In genomic region chr5:64800926-64801325, GRCh38 we compare ENCODE assay signal across 30 cellular contexts.
"Had no signal": no experiment of that assay in that cellular context is flagged by ENCODE, and none has a peak within 500 bp of the region (broad histone marks: within the 10 kb centered on the region; RNA-seq: fewer than 3 reads in every experiment).

No MANE protein-coding gene starts in this region.

- H3K4me3 ChIP-seq: lower lobe of right lung, pancreas, prostate gland, skin epidermis, stomach, testis, thyroid gland, transverse colon, upper lobe of left lung, vagina had no signal

- H3K4me1 ChIP-seq: lower lobe of right lung, pancreas, prostate gland, stomach, testis, thyroid gland, transverse colon, upper lobe of left lung, vagina had no signal

- H3K9me3 Mint-ChIP-seq: naive thymus-derived CD8-positive, alpha-beta T cell; nephron; neural crest cell; stimulated activated naive B cell treated with anti-CD40 and anti-IgM and Interleukin-4, amounts not matched to agents 10 μg/mL and 1 μg/mL and 100 μg/mL, for 72 hours had no signal

- H3K27ac ChIP-seq: lower lobe of right lung, pancreas, prostate gland, skin epidermis, stomach, testis, thyroid gland, transverse colon, upper lobe of left lung, vagina had no signal

- H3K27me3 ChIP-seq: pancreas, stomach, testis, thyroid gland, transverse colon, upper lobe of left lung, vagina had no signal

- H3K36me3 ChIP-seq: prostate gland, thyroid gland had no signal

- ATAC-seq: left cardiac atrium; left lobe of liver; lower lobe of right lung; naive thymus-derived CD8-positive, alpha-beta T cell; pancreas; right cardiac atrium; sciatic nerve; stimulated activated naive B cell treated with anti-CD40 and anti-IgM and Interleukin-4, amounts not matched to agents 10 μg/mL and 1 μg/mL and 100 μg/mL, for 72 hours; stimulated activated naive CD8-positive, alpha-beta T cell treated with anti-CD3 and anti-CD28 coated beads, Interleukin-15, Interleukin-2, amounts not matched to agents 100 U/mL and 50 U/mL, for 24 hours had no signal

- H3K9me3 ChIP-seq: lower lobe of right lung, pancreas, prostate gland, stomach, testis, thyroid gland, transverse colon, upper lobe of left lung, vagina had no signal

- H3K27ac Mint-ChIP-seq: naive thymus-derived CD8-positive, alpha-beta T cell; nephron; stimulated activated naive B cell treated with anti-CD40 and anti-IgM and Interleukin-4, amounts not matched to agents 10 μg/mL and 1 μg/mL and 100 μg/mL, for 72 hours had no signal

- H3K4me1 Mint-ChIP-seq: nephron, neural crest cell had no signal

- H3K4me3 Mint-ChIP-seq: naive thymus-derived CD8-positive, alpha-beta T cell; nephron; neural crest cell; stimulated activated naive B cell treated with anti-CD40 and anti-IgM and Interleukin-4, amounts not matched to agents 10 μg/mL and 1 μg/mL and 100 μg/mL, for 72 hours had no signal

- DNase-seq: islet precursor cell; kidney glomerular epithelial cell; left cardiac atrium; lower lobe of right lung; mammary epithelial cell; mesenchymal stem cell; naive thymus-derived CD8-positive, alpha-beta T cell; nucleus accumbens; pancreas; posterior cingulate gyrus; retina; right cardiac atrium; stimulated activated CD4-positive, alpha-beta T cell treated with anti-CD3 and anti-CD28 coated beads, Interleukin-12 subunit alpha, Interleukin-12 subunit beta, amount 100 ng/mL, for 4 hours; stimulated activated CD4-positive, alpha-beta T cell treated with anti-CD3 and anti-CD28 coated beads, Interleukin-15, amount 100 ng/mL, for 24 hours; stimulated activated CD4-positive, alpha-beta T cell treated with anti-CD3 and anti-CD28 coated beads, Interleukin-2, amount 100 ng/mL, for 24 hours; stimulated activated CD4-positive, alpha-beta T cell treated with anti-CD3 and anti-CD28 coated beads, Interleukin-4, amount 100 ng/mL, for 1 hour; stimulated activated naive B cell treated with anti-CD40 and anti-IgM and Interleukin-4, amounts not matched to agents 10 μg/mL and 1 μg/mL and 100 μg/mL, for 72 hours; stimulated activated naive CD8-positive, alpha-beta T cell treated with anti-CD3 and anti-CD28 coated beads, Interleukin-15, Interleukin-2, amounts not matched to agents 100 U/mL and 50 U/mL, for 24 hours; stomach; testis; thyroid gland; transverse colon; upper lobe of left lung had no signal

- H3K27me3 Mint-ChIP-seq: naive thymus-derived CD8-positive, alpha-beta T cell; stimulated activated naive B cell treated with anti-CD40 and anti-IgM and Interleukin-4, amounts not matched to agents 10 μg/mL and 1 μg/mL and 100 μg/mL, for 72 hours had no signal
